ENCODE assay signal across 8 cellular contexts in genomic region chr19:48618916-48619691, GRCh38. TPM values are rescaled to one million over a fixed set of nuclear protein-coding genes. Genes with fewer than 3 reads are reported as not detected.
DNase-seq lines count a peak whose midpoint lies in the region; ATAC-seq, FAIRE-seq and TF ChIP-seq lines count a peak whose summit lies in the region.

Gene RPL18, minus strand, starts transcription at chr19:48619178. Its CDS starts 35 bp downstream, at chr19:48619143.
Gene SPHK2, plus strand, starts transcription at chr19:48619506. Its CDS starts 1,009 bp downstream, at chr19:48620515.

- peak; percentile 72 for FAIRE-seq in kidney (lab: Jason Lieb, UNC)

- peak within 1 kb of the TSS; percentile 98 to 99 for H3K9ac ChIP-seq in kidney (ENCODE audit: low read length in 2 of 2)

- H3K4me3 ChIP-seq in kidney (ENCODE audit: low read length in 2 of 2) = peak within 1 kb of the TSS; percentile 97 to 100

- peak within 1 kb of the TSS; percentile 84 to 90 for H3K27ac ChIP-seq in kidney (ENCODE audit: low read depth in 2 of 2, low read length in 2 of 2)

- peaks cover 16 to 25% of the 10 kb centered on the region in 2 donors for H3K4me1 ChIP-seq in kidney (ENCODE audit: control insufficient read depth in 1 of 2, insufficient read depth in 1 of 2, low read depth in 1 of 2, low read length in 2 of 2)

- no peak for TF ChIP-seq CTCF in kidney (IDR thresholded peaks at IDR 0.05; ENCODE audit: borderline replicate concordance, extremely low read depth, insufficient read depth)

- DNase-seq in AG20443 (ENCODE audit: low spot score) (peak; percentile 98), NCI-H510A (lab: John Stamatoyannopoulos, UW) (peak; percentile 96), cerebellum (ENCODE audit: low spot score) (peak; percentile 99), kidney (peak; percentile 100)
- DNase-seq in activated CD4-positive, alpha-beta T cell treated with anti-CD3 and anti-CD28 coated beads for 1 hour = peak; percentile 96
- peak; percentile 98 for DNase-seq in stimulated activated CD4-positive, alpha-beta T cell treated with anti-CD3 and anti-CD28 coated beads, Interleukin-15, amount 100 ng/mL, for 24 hours

- intact Hi-C loops in kidney (cut with DNase I) = no loop called here

- peak; percentile 78 for ATAC-seq in HG03432 (IDR thresholded peaks at IDR 0.05; ENCODE audit: unreplicated experiment)

- peaks cover 15 to 18% of the 10 kb centered on the region in 2 donors for H3K36me3 ChIP-seq in kidney (ENCODE audit: control insufficient read depth in 1 of 2, insufficient read depth in 2 of 2, low read length in 2 of 2)

- TF ChIP-seq POLR2A in GM19099 (IDR thresholded peaks at IDR 0.05; ENCODE audit: extremely low read depth, insufficient read length, low read depth) = peak; percentile 95

- H3K9me3 ChIP-seq in kidney (ENCODE audit: control insufficient read depth in 1 of 2, low read length in 2 of 2) = no peaks in the 10 kb centered on the region

RNA-seq across cellular contexts. Expression of gene RPL18, which starts in this region (rescaled TPM):
- total RNA-seq in cerebellum = 670 TPM
- total RNA-seq in kidney = 986 TPM
- 1,596 TPM for polyA plus RNA-seq in kidney (ENCODE audit: insufficient read depth, low read depth, low replicate concordance)

RNA-seq across cellular contexts. Expression of gene SPHK2, which starts in this region (rescaled TPM):
- total RNA-seq in cerebellum (9.8 TPM), kidney (23.3 TPM)
- 37.2 TPM for polyA plus RNA-seq in kidney (ENCODE audit: insufficient read depth, low read depth, low replicate concordance)

Comparison
In these comparisons a context has a peak if more than half of its experiments do, and no peak if none do; other contexts are left out.
1. Peak in every context shown above with its lines: DNase-seq, ATAC-seq, H3K4me3 ChIP-seq and H3K27ac ChIP-seq.